ENCODE assay signal across 9 cellular contexts in genomic region chr5:140106101-140106500, GRCh38. TPM values are rescaled to one million over a fixed set of nuclear protein-coding genes. Genes with fewer than 3 reads are reported as not detected.
DNase-seq lines count a peak whose midpoint lies in the region; ATAC-seq and TF ChIP-seq lines count a peak whose summit lies in the region.
"Had no signal": no experiment of that assay in that cellular context is flagged by ENCODE, and none has a peak within 500 bp of the region (broad histone marks: within the 10 kb centered on the region; RNA-seq: fewer than 3 reads in every experiment).

No MANE protein-coding gene starts in this region.

- no peak overlapping the region for H3K18ac ChIP-seq in IMR-90 (ENCODE audit: low read depth, low read length)

- H4K8ac ChIP-seq in IMR-90 (ENCODE audit: low read depth in 2 of 2, low read length in 2 of 2): no peak overlapping the region

- ATAC-seq in CD4-positive, CD25-positive, alpha-beta regulatory T cell (ENCODE audit: low read depth in 2 of 2): no peak
- ATAC-seq in IMR-90 (ENCODE audit: low read depth): no peak
- no peak for ATAC-seq in HG03442 (IDR thresholded peaks at IDR 0.05; ENCODE audit: unreplicated experiment)
- no peak for ATAC-seq in HG02973 (IDR thresholded peaks at IDR 0.05; ENCODE audit: unreplicated experiment)

- WGBS in IMR-90 (ENCODE audit: extremely low coverage in 2 of 2, insufficient read length in 1 of 2), 2 experiments: no CpG with 5 or more reads among the region's 5 CpGs
- WGBS in prostate gland: 64% methylated on average over 5 of the region's 5 CpGs

- H3K36me3 Mint-ChIP-seq in CD4-positive, CD25-positive, alpha-beta regulatory T cell: no peaks in the 10 kb centered on the region
- H3K36me3 Mint-ChIP-seq in nephron (ENCODE audit: low read depth): no peaks in the 10 kb centered on the region

- dilution Hi-C loops in IMR-90 (cut with HindIII; ENCODE audit: low sequenced_read_pairs, unreplicated experiment): no loop called here

- no peak overlapping the region for H2AK5ac ChIP-seq in IMR-90 (ENCODE audit: low read depth, low read length)

- peaks cover 49% of the 10 kb centered on the region for H3K27me3 Mint-ChIP-seq in CD4-positive, CD25-positive, alpha-beta regulatory T cell
- peaks cover 93% of the 10 kb centered on the region for H3K27me3 Mint-ChIP-seq in nephron (ENCODE audit: low read depth)

- no peak overlapping the region for H4K91ac ChIP-seq in IMR-90 (ENCODE audit: insufficient read depth, low read depth, low read length)

- H3K56ac ChIP-seq in IMR-90 (ENCODE audit: extremely low read depth, insufficient read depth, low read length): no peak overlapping the region

- peaks cover 3 to 21% of the 10 kb centered on the region in 2 experiments; a peak in 3 of 4 replicates for H3K79me1 ChIP-seq in IMR-90 (ENCODE audit: low read depth in 1 of 2, low read length in 2 of 2)

- POLR2A ChIA-PET in IMR-90 (lab: Charles Lee; ENCODE audit: unreplicated experiment): no interaction called here

- no peak overlapping the region for H2BK120ac ChIP-seq in IMR-90 (ENCODE audit: low read depth, low read length)

- H3K9me1 ChIP-seq in IMR-90 (ENCODE audit: insufficient read depth, low read length): no peaks in the 10 kb centered on the region; the same call in 1 of the 2 replicates

- H2AFZ ChIP-seq in IMR-90 (replicated peaks; ENCODE audit: low read length, poor library complexity): no peak overlapping the region

- H3K27me3 ChIP-seq in CD4-positive, CD25-positive, alpha-beta regulatory T cell (ENCODE audit: control insufficient read depth, insufficient read depth, low read length): peaks cover 12% of the 10 kb centered on the region
- peaks cover 4% of the 10 kb centered on the region for H3K27me3 ChIP-seq in IMR-90 (ENCODE audit: control insufficient read depth, insufficient read depth, low read length)
- no peaks in the 10 kb centered on the region for H3K27me3 ChIP-seq in adipocyte (replicated peaks; ENCODE audit: control insufficient read depth, insufficient read depth, low read length)
- H3K27me3 ChIP-seq in prostate gland (replicated peaks; ENCODE audit: insufficient read depth): no peaks in the 10 kb centered on the region

- TF ChIP-seq RAD21 in IMR-90 (IDR thresholded peaks at IDR 0.05; ENCODE audit: low read length): no peak

- H3K4me3 ChIP-seq in CD4-positive, CD25-positive, alpha-beta regulatory T cell (ENCODE audit: low read depth, low read length): no peak overlapping the region
- no peak overlapping the region for H3K4me3 ChIP-seq in IMR-90 (ENCODE audit: insufficient read depth, low read depth, low read length)
- H3K4me3 ChIP-seq in adipocyte (ENCODE audit: low read length): peak overlapping the region; percentile 97
- no peak overlapping the region for H3K4me3 ChIP-seq in prostate gland

- H2BK15ac ChIP-seq in IMR-90 (ENCODE audit: low read depth, low read length): no peak overlapping the region

- H3K4me1 ChIP-seq in CD4-positive, CD25-positive, alpha-beta regulatory T cell (ENCODE audit: control insufficient read depth, insufficient read depth, low read length, poor library complexity, severe bottlenecking): peaks cover 28% of the 10 kb centered on the region
- H3K4me1 ChIP-seq in IMR-90 (ENCODE audit: control insufficient read depth, insufficient read depth, low read length): peaks cover 4% of the 10 kb centered on the region
- peaks cover 37% of the 10 kb centered on the region for H3K4me1 ChIP-seq in adipocyte (ENCODE audit: control insufficient read depth, insufficient read depth, low read length)
- H3K4me1 ChIP-seq in prostate gland (replicated peaks): peaks cover 4% of the 10 kb centered on the region

- no peak overlapping the region for H4K5ac ChIP-seq in IMR-90 (ENCODE audit: low read depth, low read length)

- H3K4ac ChIP-seq in IMR-90 (ENCODE audit: low read depth, low read length): no peak overlapping the region

- no peak overlapping the region for H2BK20ac ChIP-seq in IMR-90 (ENCODE audit: low read depth, low read length)

- peak overlapping the region in 1 of 3 donors; percentile 97 for H3K27ac Mint-ChIP-seq in CD4-positive, CD25-positive, alpha-beta regulatory T cell
- peak overlapping the region; percentile 95 to 97 (median 97) for H3K27ac Mint-ChIP-seq in nephron

- no peak overlapping the region for H3K9ac ChIP-seq in IMR-90 (ENCODE audit: low read depth, low read length)
- H3K9ac ChIP-seq in adipocyte (ENCODE audit: low read length): peak overlapping the region; percentile 90

- peak overlapping the region; percentile 88 to 96 (median 94) for H3K4me3 Mint-ChIP-seq in CD4-positive, CD25-positive, alpha-beta regulatory T cell
- peak overlapping the region; percentile 85 to 89 (median 87) for H3K4me3 Mint-ChIP-seq in nephron

- H2BK5ac ChIP-seq in IMR-90 (ENCODE audit: low read depth, low read length, poor library complexity, severe bottlenecking): no peak overlapping the region

- in situ Hi-C loops in IMR-90 (cut with MboI; ENCODE audit: low sequenced_read_pairs): loop anchor here (25.0 kb wide), 1 partner anchor 469 kb away; the partner anchor contains the start of gene CXXC5

- TF ChIP-seq POLR2A in IMR-90 (IDR thresholded peaks at IDR 0.05; ENCODE audit: low read depth, low read length): no peak
- no peak for TF ChIP-seq POLR2A in prostate gland (IDR thresholded peaks at IDR 0.05)

- H3K14ac ChIP-seq in IMR-90 (replicated peaks; ENCODE audit: low read depth, low read length): no peak overlapping the region

- peaks cover 18 to 34% (median 21%) of the 10 kb centered on the region in 4 donors for H3K4me1 Mint-ChIP-seq in CD4-positive, CD25-positive, alpha-beta regulatory T cell
- peaks cover 23% of the 10 kb centered on the region for H3K4me1 Mint-ChIP-seq in nephron

- H3K27ac ChIP-seq in CD4-positive, CD25-positive, alpha-beta regulatory T cell (ENCODE audit: insufficient read depth, low read length, poor library complexity, severe bottlenecking): no peak overlapping the region
- no peak overlapping the region for H3K27ac ChIP-seq in IMR-90 (ENCODE audit: insufficient read depth, low read length)
- H3K27ac ChIP-seq in prostate gland: no peak overlapping the region

- H3K4me2 ChIP-seq in IMR-90 (ENCODE audit: low read depth, low read length): no peak overlapping the region

- H4K20me1 ChIP-seq in IMR-90 (ENCODE audit: insufficient read depth, low read length): 0 out of 2 replicates have a peak, but pooled peaks cover 3% of the 10 kb centered on the region

- DNase-seq in CD4-positive, CD25-positive, alpha-beta regulatory T cell: no peak
- DNase-seq in IMR-90 (no peak), adipocyte (ENCODE audit: low read depth) (no peak), prostate gland (ENCODE audit: low spot score) (no peak), NCI-H345 treated with DMSO at 0.1 percent for 48 hours (lab: John Stamatoyannopoulos, UW; ENCODE audit: unreplicated experiment) (no peak)
- DNase-seq: occipital lobe had no signal

- H3K9me3 Mint-ChIP-seq in CD4-positive, CD25-positive, alpha-beta regulatory T cell: peaks cover 0 to 2% (median 0%) of the 10 kb centered on the region in 7 donors
- no peaks in the 10 kb centered on the region for H3K9me3 Mint-ChIP-seq in nephron

- H2AK9ac ChIP-seq in IMR-90 (replicated peaks; ENCODE audit: low read depth, low read length, poor library complexity): no peak overlapping the region

- H3K23ac ChIP-seq in IMR-90 (ENCODE audit: low read depth, low read length): no peak overlapping the region

- no TSS peak for BruUV-seq in IMR-90 (replicated peaks; lab: Mats Ljungman, UMichigan)

- TF ChIP-seq CTCF in IMR-90 (conservative IDR thresholded peaks at IDR 0.05; ENCODE audit: low read depth, low read length) (no peak), nephron (IDR thresholded peaks at IDR 0.05; ENCODE audit: unreplicated experiment in 3 of 3) (no peak), prostate gland (IDR thresholded peaks at IDR 0.05) (no peak)

- no peaks in the 10 kb centered on the region for H3K9me3 ChIP-seq in CD4-positive, CD25-positive, alpha-beta regulatory T cell (ENCODE audit: control insufficient read depth in 2 of 2, low read length in 2 of 2)
- H3K9me3 ChIP-seq in IMR-90 (ENCODE audit: control insufficient read depth, insufficient read depth, low read length) (no peaks in the 10 kb centered on the region), adipocyte (ENCODE audit: control insufficient read depth, low read length) (no peaks in the 10 kb centered on the region), prostate gland (no peaks in the 10 kb centered on the region)

- CTCF ChIA-PET in IMR-90 (lab: Yijun Ruan, JAX): interaction anchor here (0.7 kb wide), 1 partner anchor 10 kb away, joined by 4 read pairs; no protein-coding TSS in a partner anchor

- H3K36me3 ChIP-seq in CD4-positive, CD25-positive, alpha-beta regulatory T cell (ENCODE audit: control insufficient read depth, insufficient read depth, low read length): no peaks in the 10 kb centered on the region
- no peaks in the 10 kb centered on the region for H3K36me3 ChIP-seq in IMR-90 (ENCODE audit: control insufficient read depth, insufficient read depth, low read length)
- no peaks in the 10 kb centered on the region for H3K36me3 ChIP-seq in adipocyte (ENCODE audit: control insufficient read depth, insufficient read depth, low read length, severe bottlenecking)
- H3K36me3 ChIP-seq in prostate gland: no peaks in the 10 kb centered on the region

- intact Hi-C loops in IMR-90 (cut with micrococcal nuclease): no loop called here
- intact Hi-C loops in prostate gland (cut with DNase I): loop anchor here (5.0 kb wide), 1 partner anchor 51 kb away; no protein-coding TSS in a partner anchor

TF ChIP-seq in IMR-90, 13 proteins besides CTCF, POLR2A, EP300 and RAD21:
- TF ChIP-seq MAZ (IDR thresholded peaks at IDR 0.05; ENCODE audit: borderline replicate concordance, low read depth, low read length) (no peak), CEBPB (IDR thresholded peaks at IDR 0.05; ENCODE audit: low read depth, low read length) (peak; percentile 96)

RNA-seq across cellular contexts. Expression of gene PURA, which starts 7.8 kb away (rescaled TPM):
- 7.7 TPM for total RNA-seq in CD4-positive, CD25-positive, alpha-beta regulatory T cell
- 1 to 10 TPM; 2.3 to 4.1 (median 3.6) TPM for polyA plus RNA-seq in CD4-positive, CD25-positive, alpha-beta regulatory T cell
- total RNA-seq in IMR-90 (2012; rRNA removed): 5.6 and 13.9 TPM in 2 replicates
- polyA plus RNA-seq in IMR-90 (2012; rRNA removed): 3.8 TPM in 2 replicates
- polyA plus RNA-seq in IMR-90 (2012; cell fraction: cytosol; rRNA removed): 2.7 and 5.0 TPM in 2 replicates
- polyA plus RNA-seq in IMR-90 (2012; cell fraction: nucleus; rRNA removed; ENCODE audit: low replicate concordance): 3.0 and 3.1 TPM in 2 replicates
- total RNA-seq in prostate gland: 10 to 100 TPM; 24.2 to 27.2 TPM

RNA-seq across cellular contexts. Expression of gene IGIP, which starts 19.6 kb away (rescaled TPM):
- total RNA-seq in CD4-positive, CD25-positive, alpha-beta regulatory T cell: 2.3 TPM
- polyA plus RNA-seq in CD4-positive, CD25-positive, alpha-beta regulatory T cell: under 1 TPM in 3 of 4 donors, not detected in 1; 0.06 to 0.33 (median 0.28) TPM
- 5.0 and 6.7 TPM in 2 replicates for total RNA-seq in IMR-90 (2012; rRNA removed)
- 0.83 and 1.2 TPM in 2 replicates for polyA plus RNA-seq in IMR-90 (2012; rRNA removed)
- polyA plus RNA-seq in IMR-90 (2012; cell fraction: cytosol; rRNA removed): 0.16 and 0.32 TPM in 2 replicates
- polyA plus RNA-seq in IMR-90 (2012; cell fraction: nucleus; rRNA removed; ENCODE audit: low replicate concordance): 0.65 and 4.4 TPM in 2 replicates
- total RNA-seq in prostate gland: 10 to 100 TPM; 10.5 to 13.8 TPM
